24 cellular contexts compared by ENCODE assay signal in genomic region chr11:57083641-57084385, GRCh38.
"Had no signal": no experiment of that assay in that cellular context is flagged by ENCODE, and none has a peak within 500 bp of the region (broad histone marks: within the 10 kb centered on the region; RNA-seq: fewer than 3 reads in every experiment).

No MANE protein-coding gene starts in this region.

- H3K27me3 ChIP-seq: SJSA1 had no signal

- H3K9me3 ChIP-seq: SJSA1 had no signal

- H3K36me3 ChIP-seq: SJSA1 had no signal

- H3K4me1 ChIP-seq: SJSA1 had no signal

- H3K27ac ChIP-seq: HL-60, SJSA1, SK-N-MC had no signal

- FAIRE-seq: HTR-8/SVneo, RCC 7860 had no signal

- DNase-seq: KBM-7, MV-4-11, NCI-H1048, NCI-H1105, NCI-H1417, NCI-H1436 treated with DMSO at 0.1 percent for 48 hours, NCI-H1694, NCI-H187 treated with DMSO at 0.1 percent for 48 hours, NCI-H2029 treated with DMSO at 0.1 percent for 48 hours, NCI-H2171 treated with DMSO at 0.1 percent for 48 hours, NCI-H345, NCI-H446 treated with DMSO at 0.1 percent for 48 hours, NCI-H510A treated with DMSO at 0.1 percent for 48 hours, NCI-H526, NCI-H774, Right ventricle myocardium superior, RPMI8226, SIG-M5, SW 1271 had no signal

- H3K4me3 ChIP-seq: SJSA1, SK-N-MC had no signal
